ENCODE assay signal across 26 cellular contexts in genomic region chr5:58327289-58327688, GRCh38.
A peak's percentile ranks its signal among the peaks of the same experiment; 100 is the strongest.
DNase-seq lines count a peak whose midpoint lies in the region; ATAC-seq and TF ChIP-seq lines count a peak whose summit lies in the region.
"Had no signal": no experiment of that assay in that cellular context is flagged by ENCODE, and none has a peak within 500 bp of the region (broad histone marks: within the 10 kb centered on the region; RNA-seq: fewer than 3 reads in every experiment).

No MANE protein-coding gene starts in this region.

- no peak overlapping the region for H3K27ac ChIP-seq in OCI-LY3 (ENCODE audit: low read length)
- H3K27ac ChIP-seq: colonic mucosa, gastrocnemius medialis, GM23248, hepatocyte, neutrophil, psoas muscle, RWPE1 had no signal

- no peak overlapping the region for H3K9ac ChIP-seq in OCI-LY3 (ENCODE audit: low read length)
- H3K9ac ChIP-seq: GM23248 had no signal

- H3K27me3 Mint-ChIP-seq in activated T-helper 17 cell treated with anti-CD3 and anti-CD28 coated beads, Interleukin-2, amount 50 U/mL, for 72 hours: peaks cover 8% of the 10 kb centered on the region
- H3K27me3 Mint-ChIP-seq: brain; effector memory CD8-positive, alpha-beta T cell; memory B cell had no signal

- H3K9me3 Mint-ChIP-seq in activated T-helper 17 cell treated with anti-CD3 and anti-CD28 coated beads, Interleukin-2, amount 50 U/mL, for 72 hours: no peaks in the 10 kb centered on the region
- H3K9me3 Mint-ChIP-seq: activated T-cell treated with anti-CD3 and anti-CD28 coated beads, Interleukin-2, amount 50 U/mL, for 24 hours; brain; CD4-positive, CD25-positive, alpha-beta regulatory T cell; effector memory CD8-positive, alpha-beta T cell; HFFc6; memory B cell had no signal

- H3K36me3 Mint-ChIP-seq in activated T-helper 17 cell treated with anti-CD3 and anti-CD28 coated beads, Interleukin-2, amount 50 U/mL, for 72 hours (ENCODE audit: low read depth): no peaks in the 10 kb centered on the region
- H3K36me3 Mint-ChIP-seq: brain; CD4-positive, CD25-positive, alpha-beta regulatory T cell; memory B cell had no signal

- no peaks in the 10 kb centered on the region for H3K27me3 ChIP-seq in OCI-LY3 (ENCODE audit: low read depth, low read length)
- H3K27me3 ChIP-seq: colonic mucosa, gastrocnemius medialis, hepatocyte, neutrophil had no signal

- H3K4me2 ChIP-seq in OCI-LY3 (ENCODE audit: low read length): peak overlapping the region; percentile 9; the same call in 1 of the 2 replicates
- H3K4me2 ChIP-seq: hepatocyte had no signal

- peaks cover 9% of the 10 kb centered on the region for H3K4me1 ChIP-seq in OCI-LY3 (ENCODE audit: low read length)
- H3K4me1 ChIP-seq: colonic mucosa, gastrocnemius medialis, psoas muscle had no signal

- H3K79me2 ChIP-seq in OCI-LY3 (ENCODE audit: low read length): no peaks in the 10 kb centered on the region
- H3K79me2 ChIP-seq: hepatocyte had no signal

- DNase-seq in NCI-H748 treated with DMSO at 0.1 percent for 48 hours (lab: John Stamatoyannopoulos, UW): no peak
- DNase-seq in cerebellum (ENCODE audit: low spot score): no peak
- DNase-seq in superior temporal gyrus (ENCODE audit: extremely low spot score): no peak
- DNase-seq: 8988T; activated CD8-positive, alpha-beta memory T cell treated with anti-CD3 and anti-CD28 coated beads for 24 hours; activated T-cell treated with anti-CD3 and anti-CD28 coated beads, Interleukin-2, amount 50 U/mL, for 24 hours; CD4-positive, CD25-positive, alpha-beta regulatory T cell; colonic mucosa; effector memory CD8-positive, alpha-beta T cell; gastrocnemius medialis; GM23248; HFFc6; left colon; psoas muscle; T-helper 17 cell; trophoblast cell had no signal

- H3K36me3 ChIP-seq in OCI-LY3 (replicated peaks; ENCODE audit: low read depth, low read length): no peaks in the 10 kb centered on the region
- H3K36me3 ChIP-seq: colonic mucosa, gastrocnemius medialis, neutrophil had no signal

- no peak overlapping the region for H3K27ac Mint-ChIP-seq in activated T-helper 17 cell treated with anti-CD3 and anti-CD28 coated beads, Interleukin-2, amount 50 U/mL, for 72 hours
- H3K27ac Mint-ChIP-seq: activated T-cell treated with anti-CD3 and anti-CD28 coated beads, Interleukin-2, amount 50 U/mL, for 24 hours; brain; CD4-positive, CD25-positive, alpha-beta regulatory T cell; effector memory CD8-positive, alpha-beta T cell; HFFc6; memory B cell; T-helper 17 cell had no signal

- no peak for TF ChIP-seq CTCF in OCI-LY3 (IDR thresholded peaks at IDR 0.05; ENCODE audit: low read depth, low read length)

- ATAC-seq in GM18498 (IDR thresholded peaks at IDR 0.05; ENCODE audit: unreplicated experiment) (peak; percentile 67), GM19395 (IDR thresholded peaks at IDR 0.05; ENCODE audit: unreplicated experiment) (peak; percentile 82), HG02938 (IDR thresholded peaks at IDR 0.05; ENCODE audit: unreplicated experiment) (peak; percentile 70)
- no peak for ATAC-seq in activated T-helper 17 cell treated with anti-CD3 and anti-CD28 coated beads, Interleukin-2, amount 50 U/mL, for 72 hours (replicated peaks)
- ATAC-seq: effector memory CD8-positive, alpha-beta T cell; gastrocnemius medialis; left colon; psoas muscle; T-helper 17 cell had no signal

- H3K4me1 Mint-ChIP-seq in activated T-helper 17 cell treated with anti-CD3 and anti-CD28 coated beads, Interleukin-2, amount 50 U/mL, for 72 hours: no peaks in the 10 kb centered on the region
- H3K4me1 Mint-ChIP-seq: CD4-positive, CD25-positive, alpha-beta regulatory T cell; memory B cell; T-helper 17 cell had no signal

- no peak overlapping the region for H3K4me3 Mint-ChIP-seq in activated T-helper 17 cell treated with anti-CD3 and anti-CD28 coated beads, Interleukin-2, amount 50 U/mL, for 72 hours
- H3K4me3 Mint-ChIP-seq: activated T-cell treated with anti-CD3 and anti-CD28 coated beads, Interleukin-2, amount 50 U/mL, for 24 hours; brain; CD4-positive, CD25-positive, alpha-beta regulatory T cell; effector memory CD8-positive, alpha-beta T cell; HFFc6; memory B cell; T-helper 17 cell had no signal

- H3K9me3 ChIP-seq in OCI-LY3 (ENCODE audit: insufficient read depth, low read length): no peaks in the 10 kb centered on the region
- H3K9me3 ChIP-seq: colonic mucosa, gastrocnemius medialis, neutrophil, psoas muscle had no signal

- no peak overlapping the region for H2AFZ ChIP-seq in OCI-LY3 (ENCODE audit: low read depth, low read length)
- H2AFZ ChIP-seq: GM23248, hepatocyte had no signal

- no peaks in the 10 kb centered on the region for H4K20me1 ChIP-seq in OCI-LY3 (ENCODE audit: insufficient read depth, low read length)

- no peak overlapping the region for H3K4me3 ChIP-seq in OCI-LY3 (ENCODE audit: low read length)
- H3K4me3 ChIP-seq: colonic mucosa, gastrocnemius medialis, GM23248, hepatocyte, psoas muscle had no signal
